ENCODE assay signal across 16 cellular contexts in the genomic region with DNA sequence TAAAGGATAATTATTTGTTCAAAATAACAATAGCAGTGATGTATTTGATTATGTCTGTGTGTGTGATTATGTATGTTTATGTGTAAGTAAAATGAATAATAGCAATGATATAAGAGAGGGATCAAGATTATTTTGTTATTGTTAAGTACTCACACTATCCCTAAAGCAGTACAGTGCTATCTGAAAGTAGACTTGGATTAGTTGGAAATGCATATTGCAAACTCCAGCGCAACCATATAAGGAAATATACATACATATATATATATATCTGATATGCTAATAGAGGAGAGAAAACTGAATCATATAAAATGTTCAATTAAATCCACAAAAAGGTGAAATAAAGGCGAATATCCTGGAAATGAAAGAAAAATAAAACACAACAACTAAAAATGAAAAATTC.
A peak's percentile ranks its signal among the peaks of the same experiment; 100 is the strongest.
DNase-seq lines count a peak whose midpoint lies in the region; ATAC-seq, FAIRE-seq and TF ChIP-seq lines count a peak whose summit lies in the region.
"Had no signal": no experiment of that assay in that cellular context is flagged by ENCODE, and none has a peak within 500 bp of the region (broad histone marks: within the 10 kb centered on the region; RNA-seq: fewer than 3 reads in every experiment).

No MANE protein-coding gene starts in this region.

- H3K27me3 Mint-ChIP-seq in Calu3 (ENCODE audit: unreplicated experiment) (no peaks in the 10 kb centered on the region), neural crest cell (ENCODE audit: low read depth) (no peaks in the 10 kb centered on the region)

- H3K9me1 ChIP-seq in K562 (ENCODE audit: control insufficient read depth, insufficient read depth, low read length), result no peaks in the 10 kb centered on the region

- H3K4me1 ChIP-seq in K562 (replicated peaks in 1 of 2; ENCODE audit: control insufficient read depth in 2 of 2, insufficient read depth in 2 of 2, low read length in 2 of 2) (no peaks in the 10 kb centered on the region; a peak in 1 of 5 replicates), mucosa of descending colon (ENCODE audit: low read depth) (no peaks in the 10 kb centered on the region), suprapubic skin (no peaks in the 10 kb centered on the region)

- H3K27ac ChIP-seq in K562 (ENCODE audit: extremely low read depth, low read depth, low read length) (peak overlapping the region; percentile 73; the same call in 1 of the 3 replicates), suprapubic skin (no peak overlapping the region)

- intact Hi-C loops in Calu3 (cut with micrococcal nuclease; ENCODE audit: unreplicated experiment), result loop anchor here (1.0 kb wide), 1 partner anchor 17 kb away; no protein-coding TSS in a partner anchor
- intact Hi-C loops in K562 (cut with micrococcal nuclease), result loop anchor here (10.0 kb wide), 1 partner anchor 488 kb away; no protein-coding TSS in a partner anchor
- intact Hi-C loops in mucosa of descending colon (cut with DNase I, micrococcal nuclease), result no loop called here

- H3K27me3 ChIP-seq in K562 (ENCODE audit: control insufficient read depth in 2 of 2, insufficient read depth in 2 of 2, low read length in 2 of 2), result no peaks in the 10 kb centered on the region
- H3K27me3 ChIP-seq in suprapubic skin, result no peaks in the 10 kb centered on the region
- H3K27me3 ChIP-seq: MG63 had no signal

- no peaks in the 10 kb centered on the region for H3K9me3 ChIP-seq in K562 (replicated peaks; ENCODE audit: control insufficient read depth, insufficient read depth, low read depth, low read length)
- H3K9me3 ChIP-seq in mucosa of descending colon, result peaks cover 4% of the 10 kb centered on the region
- H3K9me3 ChIP-seq in suprapubic skin, result no peaks in the 10 kb centered on the region
- H3K9me3 ChIP-seq: MG63 had no signal

- no peaks in the 10 kb centered on the region for H3K79me2 ChIP-seq in K562 (ENCODE audit: control insufficient read depth, insufficient read depth, low read length)

- POLR2A ChIA-PET in K562 (lab: Yijun Ruan, JAX), result no interaction called here

- H3K9ac ChIP-seq in K562 (ENCODE audit: insufficient read depth in 1 of 2, low read depth in 2 of 2, low read length in 2 of 2), result peak overlapping the region in 1 of 2 experiments; percentile 51; a peak in 1 of 4 replicates

- DNase-seq in Calu3 (no peak), NCI-H748 (lab: John Stamatoyannopoulos, UW; ENCODE audit: unreplicated experiment) (peak; percentile 13), K562 (ENCODE audit: extremely low read depth in 1 of 4, low spot score in 3 of 4) (no peak), neural crest cell (ENCODE audit: low read depth, low spot score) (no peak), mucosa of descending colon (no peak), UCSD-AML1 (lab: John Stamatoyannopoulos, UW; ENCODE audit: unreplicated experiment) (no peak), suprapubic skin (ENCODE audit: low spot score in 2 of 2) (no peak)
- DNase-seq: CD4-positive, alpha-beta T cell; DMS79; KG1; MG63; NCI-H1092; NCI-H146; NCI-H2081; NCI-H524 had no signal

- CTCF ChIA-PET in Calu3 (lab: Charles Lee), result no interaction called here
- CTCF ChIA-PET in K562 (lab: Yijun Ruan, JAX; ENCODE audit: low intra/inter-chr PET ratio), result no interaction called here

- BruUV-seq in Calu3 (replicated peaks; lab: Mats Ljungman, UMichigan), result no TSS peak
- BruUV-seq in K562 (replicated peaks; lab: Mats Ljungman, UMichigan), result no TSS peak

- H3K4me3 Mint-ChIP-seq in Calu3 (ENCODE audit: low read depth, unreplicated experiment) (peak overlapping the region; percentile 82), neural crest cell (peak overlapping the region; percentile 69)
- H3K4me3 Mint-ChIP-seq: B cell; CD4-positive, alpha-beta T cell had no signal

- no peak for TF ChIP-seq RAD21 in K562 (CRISPR knock-in tag; conservative IDR thresholded peaks at IDR 0.05 in 1 of 2, IDR thresholded peaks at IDR 0.05 in 1 of 2)

- H3K36me3 ChIP-seq in K562 (ENCODE audit: control insufficient read depth, insufficient read depth, low read length), result no peaks in the 10 kb centered on the region
- no peaks in the 10 kb centered on the region for H3K36me3 ChIP-seq in mucosa of descending colon (ENCODE audit: low read depth)
- no peaks in the 10 kb centered on the region for H3K36me3 ChIP-seq in suprapubic skin
- H3K36me3 ChIP-seq: MG63 had no signal

- FAIRE-seq in K562 (lab: Jason Lieb, UNC), result no peak

- peak overlapping the region; percentile 90 for H2AFZ ChIP-seq in K562 (ENCODE audit: low read depth, low read length)

- H3K9me3 Mint-ChIP-seq in Calu3 (ENCODE audit: low read depth, unreplicated experiment) (peaks cover 13% of the 10 kb centered on the region), neural crest cell (peaks cover 14% of the 10 kb centered on the region)

- peaks cover 8% of the 10 kb centered on the region for H3K4me1 Mint-ChIP-seq in Calu3 (ENCODE audit: low read depth, unreplicated experiment)
- peaks cover 9% of the 10 kb centered on the region for H3K4me1 Mint-ChIP-seq in neural crest cell
- H3K4me1 Mint-ChIP-seq: B cell had no signal

- TF ChIP-seq EP300 in K562 (IDR thresholded peaks at IDR 0.05; ENCODE audit: low read length) (no peak), suprapubic skin (IDR thresholded peaks at IDR 0.05) (no peak)

- in situ Hi-C loops in K562 (cut with MboI), result loop anchor here (25.0 kb wide), 1 partner anchor 491 kb away; no protein-coding TSS in a partner anchor

- no peaks in the 10 kb centered on the region for H4K20me1 ChIP-seq in K562 (replicated peaks; ENCODE audit: control insufficient read depth, insufficient read depth, low read length)

- H3K27ac Mint-ChIP-seq in Calu3 (ENCODE audit: unreplicated experiment) (peak overlapping the region; percentile 87), neural crest cell (ENCODE audit: unreplicated experiment) (peak overlapping the region; percentile 69)
- H3K27ac Mint-ChIP-seq: B cell; CD4-positive, alpha-beta T cell had no signal

- 32% methylated on average over 2 of the region's 2 CpGs for WGBS in K562 (ENCODE audit: insufficient coverage, low coverage, missing lambda C conversion rate)
- 95% methylated on average over 2 of the region's 2 CpGs for WGBS in suprapubic skin

- H3K36me3 Mint-ChIP-seq in Calu3 (ENCODE audit: insufficient read depth, unreplicated experiment), result peaks cover 15% of the 10 kb centered on the region
- peaks cover 15% of the 10 kb centered on the region for H3K36me3 Mint-ChIP-seq in neural crest cell (ENCODE audit: low read depth)

- H3K4me3 ChIP-seq in K562 (no peak overlapping the region), mucosa of descending colon (no peak overlapping the region), suprapubic skin (no peak overlapping the region)
- H3K4me3 ChIP-seq: MG63 had no signal

- H3K4me2 ChIP-seq in K562 (ENCODE audit: insufficient read depth, low read length), result no peak overlapping the region

- TF ChIP-seq POLR2A in K562 (conservative IDR thresholded peaks at IDR 0.05) (no peak), suprapubic skin (IDR thresholded peaks at IDR 0.05) (no peak)

- ATAC-seq in K562, result peak; percentile 46; the same call in 1 of the 3 replicates
- ATAC-seq in mucosa of descending colon, result no peak

- TF ChIP-seq CTCF in Calu3 (IDR thresholded peaks at IDR 0.05; ENCODE audit: unreplicated experiment) (no peak), K562 (IDR thresholded peaks at IDR 0.05 in 2 of 3, conservative IDR thresholded peaks at IDR 0.05 in 1 of 3; ENCODE audit: insufficient read depth in 2 of 3, low read depth in 1 of 3, low read length in 3 of 3) (no peak), neural crest cell (conservative IDR thresholded peaks at IDR 0.05) (no peak), mucosa of descending colon (IDR thresholded peaks at IDR 0.05) (no peak), suprapubic skin (IDR thresholded peaks at IDR 0.05) (no peak)

TF ChIP-seq in K562, 482 proteins besides CTCF, POLR2A, EP300 and RAD21:
- TF ChIP-seq KDM5B (IDR thresholded peaks at IDR 0.05; ENCODE audit: insufficient replicate concordance, low read depth, low read length) (no peak), SRF (CRISPR knock-in tag; IDR thresholded peaks at IDR 0.05) (peak in 1 of 2 experiments; percentile 68; a peak in 1 of 4 replicates)

Comparison
In these comparisons a context has a peak if more than half of its experiments do, and no peak if none do; other contexts are left out.
1. intact Hi-C loops: an anchor here in Calu3 (1.0 kb wide) and K562 (10.0 kb wide); none called in mucosa of descending colon.